8 cellular contexts compared by ENCODE assay signal in genomic region chr5:169416583-169417196, GRCh38.
DNase-seq lines count a peak whose midpoint lies in the region; ATAC-seq and FAIRE-seq lines count a peak whose summit lies in the region.

No MANE protein-coding gene starts in this region.

- H4K20me1 ChIP-seq in BLaER1 treated with 17β-estradiol and CSF1 and Interleukin-3, amounts not matched to agents 10 nM and 100 nM: no peaks in the 10 kb centered on the region

- no peak overlapping the region for H3K27ac Mint-ChIP-seq in activated CD4-positive, alpha-beta memory T cell treated with anti-CD3 and anti-CD28 coated beads for 36 hours

- no peaks in the 10 kb centered on the region for H3K4me1 Mint-ChIP-seq in activated CD4-positive, alpha-beta memory T cell treated with anti-CD3 and anti-CD28 coated beads for 36 hours (ENCODE audit: low read depth)

- POLR2A ChIA-PET in activated CD4-positive, alpha-beta memory T cell treated with anti-CD3 and anti-CD28 coated beads for 36 hours (lab: Charles Lee): no interaction called here

- no peaks in the 10 kb centered on the region for H3K36me3 ChIP-seq in BLaER1 treated with 17β-estradiol and CSF1 and Interleukin-3, amounts not matched to agents 10 nM and 100 nM

- H3K9me3 Mint-ChIP-seq in activated CD4-positive, alpha-beta memory T cell treated with anti-CD3 and anti-CD28 coated beads for 36 hours: no peaks in the 10 kb centered on the region

- H3K4me2 ChIP-seq in BLaER1 treated with 17β-estradiol and CSF1 and Interleukin-3, amounts not matched to agents 10 nM and 100 nM: peak overlapping the region; percentile 62 to 92 (median 76)

- H3K4me3 ChIP-seq in BLaER1 treated with 17β-estradiol and CSF1 and Interleukin-3, amounts not matched to agents 10 nM and 100 nM: peak overlapping the region in 5 of 10 experiments; percentile 5 to 37 (median 13); a peak in 5 of 20 replicates

- H3K9me3 ChIP-seq in BLaER1 treated with 17β-estradiol and CSF1 and Interleukin-3, amounts not matched to agents 10 nM and 100 nM (replicated peaks in 1 of 11): peaks cover 0 to 4% (median 0%) of the 10 kb centered on the region in 11 experiments; a peak in 4 of 22 replicates

- no peak overlapping the region for H3K4me3 Mint-ChIP-seq in activated CD4-positive, alpha-beta memory T cell treated with anti-CD3 and anti-CD28 coated beads for 36 hours

- H3K9ac ChIP-seq in BLaER1 treated with 17β-estradiol and CSF1 and Interleukin-3, amounts not matched to agents 10 nM and 100 nM: peak overlapping the region in 1 of 11 experiments; percentile 0; a peak in 2 of 22 replicates

- H3K27me3 Mint-ChIP-seq in activated CD4-positive, alpha-beta memory T cell treated with anti-CD3 and anti-CD28 coated beads for 36 hours: no peaks in the 10 kb centered on the region

- ATAC-seq in GM21526 (IDR thresholded peaks at IDR 0.05; ENCODE audit: low FRiP score, unreplicated experiment): peak; percentile 99
- no peak for ATAC-seq in GM18868 (IDR thresholded peaks at IDR 0.05; ENCODE audit: unreplicated experiment)

- CTCF ChIA-PET in activated CD4-positive, alpha-beta memory T cell treated with anti-CD3 and anti-CD28 coated beads for 36 hours (lab: Charles Lee): no interaction called here

- H3K36me3 Mint-ChIP-seq in activated CD4-positive, alpha-beta memory T cell treated with anti-CD3 and anti-CD28 coated beads for 36 hours: no peaks in the 10 kb centered on the region

- DNase-seq in HS-5 (ENCODE audit: low read depth) (peak; percentile 80), fibroblast of the conjunctiva (ENCODE audit: low read depth) (peak; percentile 96), urothelium cell line (ENCODE audit: low spot score) (peak; percentile 78), Kasumi-1 (lab: John Stamatoyannopoulos, UW) (no peak)
- no peak for DNase-seq in activated CD4-positive, alpha-beta memory T cell treated with anti-CD3 and anti-CD28 coated beads for 36 hours

- H3K27me3 ChIP-seq in BLaER1 treated with 17β-estradiol and CSF1 and Interleukin-3, amounts not matched to agents 10 nM and 100 nM: peaks cover 0 to 6% (median 0%) of the 10 kb centered on the region in 11 experiments; a peak in 2 of 22 replicates

- FAIRE-seq in urothelium cell line (lab: Jason Lieb, UNC): no peak

- H3K27ac ChIP-seq in BLaER1 treated with 17β-estradiol and CSF1 and Interleukin-3, amounts not matched to agents 10 nM and 100 nM: no peak overlapping the region

- peaks cover 19 to 33% (median 28%) of the 10 kb centered on the region in 10 experiments for H3K4me1 ChIP-seq in BLaER1 treated with 17β-estradiol and CSF1 and Interleukin-3, amounts not matched to agents 10 nM and 100 nM

- intact Hi-C loops in activated CD4-positive, alpha-beta memory T cell treated with anti-CD3 and anti-CD28 coated beads for 36 hours (cut with micrococcal nuclease): no loop called here

Comparison
In these comparisons a context has a peak if more than half of its experiments do, and no peak if none do; other contexts are left out.
1. DNase-seq: peak in HS-5 (single experiment), fibroblast of the conjunctiva (single experiment) and urothelium cell line (single experiment); none in Kasumi-1 (0 of 2) and activated CD4-positive, alpha-beta memory T cell treated with anti-CD3 and anti-CD28 coated beads for 36 hours (single experiment).